3 cellular contexts compared by ENCODE assay signal in genomic region chr3:106795553-106795952, GRCh38.
"Had no signal": no experiment of that assay in that cellular context is flagged by ENCODE, and none has a peak within 500 bp of the region (broad histone marks: within the 10 kb centered on the region; RNA-seq: fewer than 3 reads in every experiment).

No MANE protein-coding gene starts in this region.

- ATAC-seq: GM12878 had no signal

- H3K4me3 ChIP-seq: GM12878 had no signal

- DNase-seq: GDM1, GF-D8 had no signal
